In the genomic region with DNA sequence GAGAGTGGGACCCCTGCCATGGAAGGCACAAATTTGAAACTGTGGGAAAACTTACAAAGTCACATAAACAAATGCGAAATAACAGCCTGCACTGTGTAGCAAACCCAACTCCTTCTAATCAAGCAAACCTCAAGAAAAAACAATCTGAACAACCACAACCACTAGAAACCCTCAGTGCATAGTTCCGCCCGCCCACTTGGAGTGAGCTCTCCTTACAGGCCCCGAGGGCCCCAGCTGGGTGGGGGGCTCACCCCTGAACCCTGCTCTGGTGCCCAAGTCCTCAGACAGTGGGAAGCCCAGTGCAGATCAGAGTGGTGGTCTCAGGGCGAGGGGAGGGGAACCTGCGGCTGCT, we compare ENCODE assay signal across 9 cellular contexts. TPM values are rescaled to one million over a fixed set of nuclear protein-coding genes. Genes with fewer than 3 reads are reported as not detected.
DNase-seq lines count a peak whose midpoint lies in the region; ATAC-seq and TF ChIP-seq lines count a peak whose summit lies in the region.
"Had no signal": no experiment of that assay in that cellular context is flagged by ENCODE, and none has a peak within 500 bp of the region (broad histone marks: within the 10 kb centered on the region; RNA-seq: fewer than 3 reads in every experiment).

No MANE protein-coding gene starts in this region.

- H3K27me3 ChIP-seq in heart right ventricle, result peaks cover 0 to 80% (median 42%) of the 10 kb centered on the region in 7 donors
- H3K27me3 ChIP-seq in skeletal muscle tissue (ENCODE audit: control insufficient read depth in 3 of 3, insufficient read depth in 3 of 3, low read length in 3 of 3), result peaks cover 0 to 52% (median 20%) of the 10 kb centered on the region in 3 donors

- H3K9me3 ChIP-seq in heart right ventricle (no peaks in the 10 kb centered on the region), skeletal muscle tissue (ENCODE audit: control insufficient read depth in 3 of 3, low read length in 3 of 3) (no peaks in the 10 kb centered on the region)

- H3K4me3 ChIP-seq in WI38 (ENCODE audit: low read depth, low read length) (peak overlapping the region; percentile 96), heart right ventricle (peak overlapping the region in 6 of 10 donors; percentile 46 to 69 (median 62)), skeletal muscle tissue (ENCODE audit: low read length in 3 of 3) (no peak overlapping the region)

- ATAC-seq in heart right ventricle (peak in 5 of 8 donors; percentile 6 to 55 (median 33)), GM21526 (IDR thresholded peaks at IDR 0.05; ENCODE audit: low FRiP score, unreplicated experiment) (no peak), HG02759 (IDR thresholded peaks at IDR 0.05; ENCODE audit: unreplicated experiment) (no peak), HG02588 (IDR thresholded peaks at IDR 0.05; ENCODE audit: unreplicated experiment) (no peak)

- intact Hi-C loops in heart right ventricle (cut with DNase I), result loop anchor here in 1 of 10 donors (5.0 kb wide), 1 partner anchor 242 kb away; a partner anchor contains a TSS

- H3K4me1 ChIP-seq in heart right ventricle, result peaks cover under 1 to 59% (median 26%) of the 10 kb centered on the region in 9 donors
- H3K4me1 ChIP-seq in skeletal muscle tissue (ENCODE audit: control insufficient read depth in 3 of 3, insufficient read depth in 3 of 3, low read length in 3 of 3), result peaks cover 31 to 50% (median 38%) of the 10 kb centered on the region in 3 donors

- TF ChIP-seq CTCF in WI38 (IDR thresholded peaks at IDR 0.05; ENCODE audit: low read depth, low read length) (no peak), heart right ventricle (IDR thresholded peaks at IDR 0.05) (no peak)

- DNase-seq in GM03348 (ENCODE audit: low spot score) (peak; percentile 75), heart right ventricle (peak; percentile 21 to 32), DMS53 treated with DMSO at 0.1 percent for 48 hours (lab: John Stamatoyannopoulos, UW; ENCODE audit: unreplicated experiment) (no peak)
- DNase-seq: NCI-H524 treated with DMSO at 0.1 percent for 48 hours had no signal

- H3K36me3 ChIP-seq in heart right ventricle (peaks cover 0 to 6% (median 0%) of the 10 kb centered on the region in 9 donors), skeletal muscle tissue (ENCODE audit: control insufficient read depth in 3 of 3, insufficient read depth in 3 of 3, low read length in 3 of 3) (no peaks in the 10 kb centered on the region)

- H3K9ac ChIP-seq in skeletal muscle tissue (ENCODE audit: low read depth in 1 of 3, low read length in 3 of 3), result peak overlapping the region; percentile 32 to 79 (median 33)

- 66 to 79% methylated on average over 6 of the region's 6 CpGs for WGBS in heart right ventricle, 2 donors

- H3K27ac ChIP-seq in heart right ventricle (peak overlapping the region; percentile 57 to 93 (median 85)), skeletal muscle tissue (ENCODE audit: low read depth, low read length) (peak overlapping the region; percentile 77)

RNA-seq across cellular contexts. Expression of a gene that starts 0.9 kb away (rescaled TPM):
- total RNA-seq in heart right ventricle, result 10 to 100 TPM in 9 of 10 donors, 1 to 10 TPM in 1; 7.2 to 23.3 (median 14.6) TPM
- polyA plus RNA-seq in heart right ventricle, result 10 to 100 TPM; 28.7 to 35.6 TPM
- total RNA-seq in skeletal muscle tissue, result 60.0 TPM

RNA-seq across cellular contexts. Expression of a gene that starts 10.1 kb away (rescaled TPM):
- 100 to 1,000 TPM in 3 of 10 donors, 10 to 100 TPM in 7; 64.7 to 153 (median 78.0) TPM for total RNA-seq in heart right ventricle
- polyA plus RNA-seq in heart right ventricle, result 100 to 1,000 TPM in 1 of 2 donors, 10 to 100 TPM in 1; 75.4 to 153 TPM
- 44.9 TPM for total RNA-seq in skeletal muscle tissue

RNA-seq across cellular contexts. Expression of a gene that starts 15.7 kb away (rescaled TPM):
- 100 to 1,000 TPM; 176 to 251 (median 193) TPM for total RNA-seq in heart right ventricle
- 100 to 1,000 TPM; 376 to 528 TPM for polyA plus RNA-seq in heart right ventricle
- total RNA-seq in skeletal muscle tissue, result 51.7 TPM

RNA-seq across cellular contexts. Expression of a gene that starts 28.2 kb away (rescaled TPM):
- total RNA-seq in heart right ventricle, result under 1 TPM; 0.16 to 0.87 (median 0.35) TPM
- polyA plus RNA-seq in heart right ventricle, result 1 to 10 TPM in 1 of 2 donors, under 1 TPM in 1; 0.39 to 3.1 TPM
- total RNA-seq in skeletal muscle tissue, result 1.6 TPM

RNA-seq across cellular contexts. Expression of a gene that starts 34.7 kb away (rescaled TPM):
- total RNA-seq in heart right ventricle, result 100 to 1,000 TPM in 1 of 10 donors, 10 to 100 TPM in 9; 49.4 to 126 (median 65.4) TPM
- 100 to 1,000 TPM in 1 of 2 donors, 10 to 100 TPM in 1; 55.3 to 222 TPM for polyA plus RNA-seq in heart right ventricle
- total RNA-seq in skeletal muscle tissue, result 8.4 TPM

Comparison
In these comparisons a context has a peak if more than half of its experiments do, and no peak if none do; other contexts are left out.
1. H3K4me3 ChIP-seq: peak in WI38 (single experiment) and heart right ventricle (6 of 10); none in skeletal muscle tissue (0 of 3).
2. ATAC-seq: peak in heart right ventricle (5 of 8); none in GM21526 (single experiment), HG02759 (single experiment) and HG02588 (single experiment).